In the genomic region with DNA sequence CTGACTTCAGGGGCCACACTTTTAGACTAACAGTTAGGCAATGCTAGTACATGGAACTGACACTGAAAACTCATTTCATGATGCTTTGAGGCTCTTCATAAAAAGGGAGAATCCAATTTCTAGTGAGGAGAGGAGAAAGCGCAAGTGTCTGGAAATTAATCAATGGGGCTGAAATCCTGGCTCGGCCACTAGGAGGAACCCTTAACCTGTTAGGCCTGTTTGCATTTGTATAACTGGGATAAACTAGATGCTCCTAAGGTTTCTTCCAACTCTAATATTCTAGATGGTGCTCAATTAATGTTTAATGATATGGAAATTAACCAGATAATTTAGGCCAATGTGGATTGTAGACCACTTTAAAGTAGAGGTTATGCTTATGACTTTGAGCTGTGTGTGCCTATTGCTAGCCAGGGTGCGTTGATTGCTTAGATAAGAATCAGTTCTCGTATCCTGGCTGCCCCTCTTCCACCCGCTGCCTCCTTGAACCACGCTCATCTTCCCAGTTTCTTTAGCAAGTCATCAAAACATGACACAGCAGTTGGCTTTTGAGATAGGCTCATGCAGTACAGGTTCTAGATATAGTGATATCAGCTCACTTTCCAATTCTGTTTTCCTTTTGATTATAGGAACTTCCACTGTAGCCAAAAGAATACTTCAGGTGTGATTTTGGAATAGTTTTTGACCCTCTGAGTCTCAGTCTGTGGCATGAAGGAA, we compare ENCODE assay signal across 8 cellular contexts. TPM values are rescaled to one million over a fixed set of nuclear protein-coding genes. Genes with fewer than 3 reads are reported as not detected.
A peak's percentile ranks its signal among the peaks of the same experiment; 100 is the strongest.
DNase-seq lines count a peak whose midpoint lies in the region; ATAC-seq, FAIRE-seq and TF ChIP-seq lines count a peak whose summit lies in the region.

No MANE protein-coding gene starts in this region.

- H3K4me2 ChIP-seq in trophoblast cell (ENCODE audit: low read length) (no peak overlapping the region), neuronal stem cell (ENCODE audit: insufficient read depth, low read length, poor library complexity, severe bottlenecking) (no peak overlapping the region)

- H2BK12ac ChIP-seq in trophoblast cell (ENCODE audit: low read length) (no peak overlapping the region), neuronal stem cell (ENCODE audit: low read length) (no peak overlapping the region)

- H2BK5ac ChIP-seq in trophoblast cell (ENCODE audit: low read depth, low read length, poor library complexity) (no peak overlapping the region), neuronal stem cell (ENCODE audit: low read length) (no peak overlapping the region)

- WGBS in trophoblast cell (ENCODE audit: extremely low coverage, insufficient coverage, insufficient read length), result no CpG with 5 or more reads among the region's 6 CpGs
- no CpG with 5 or more reads among the region's 6 CpGs for WGBS in neuronal stem cell (ENCODE audit: extremely low coverage in 2 of 2, insufficient read length in 2 of 2, insufficient replicate concordance in 1 of 2), 2 donors

- no peak overlapping the region for H3K27ac ChIP-seq in trophoblast cell (ENCODE audit: low read depth, low read length)
- no peak overlapping the region for H3K27ac ChIP-seq in neuronal stem cell (replicated peaks; ENCODE audit: low read length)

- H3K9ac ChIP-seq in trophoblast cell (ENCODE audit: low read length) (no peak overlapping the region), neuronal stem cell (ENCODE audit: low read depth, low read length, poor library complexity) (no peak overlapping the region)

- H3K36me3 ChIP-seq in bronchial epithelial cell (ENCODE audit: control insufficient read depth, insufficient read depth, low read length) (no peaks in the 10 kb centered on the region), trophoblast cell (ENCODE audit: control insufficient read depth in 1 of 2, insufficient read depth in 2 of 2, low read length in 2 of 2) (no peaks in the 10 kb centered on the region), neuronal stem cell (replicated peaks in 1 of 2; ENCODE audit: control insufficient read depth in 2 of 2, insufficient read depth in 2 of 2, low read length in 2 of 2) (no peaks in the 10 kb centered on the region)

- DNase-seq in NCI-H510A treated with DMSO at 0.1 percent for 48 hours (lab: John Stamatoyannopoulos, UW) (peak; percentile 2), NCI-H510A (lab: John Stamatoyannopoulos, UW) (no peak), LNCaP clone FGC (ENCODE audit: low read depth) (no peak), bronchial epithelial cell (ENCODE audit: low read depth) (peak; percentile 24), trophoblast cell (peak; percentile 16 to 62), neuronal stem cell (ENCODE audit: low spot score) (no peak)

- no peak overlapping the region for H4K12ac ChIP-seq in trophoblast cell (ENCODE audit: low read depth, low read length)

- H3K14ac ChIP-seq in trophoblast cell (ENCODE audit: low read length) (no peak overlapping the region), neuronal stem cell (ENCODE audit: low read length) (no peak overlapping the region)

- H3K4me1 ChIP-seq in trophoblast cell (ENCODE audit: control insufficient read depth in 1 of 2, insufficient read depth in 2 of 2, low read length in 2 of 2) (peaks cover 2 to 3% of the 10 kb centered on the region in 2 experiments), neuronal stem cell (ENCODE audit: control insufficient read depth in 2 of 2, insufficient read depth in 1 of 2, low read depth in 1 of 2, low read length in 2 of 2) (no peaks in the 10 kb centered on the region)

- H3K27me3 ChIP-seq in bronchial epithelial cell (ENCODE audit: control insufficient read depth, insufficient read depth, low read length) (no peaks in the 10 kb centered on the region), trophoblast cell (ENCODE audit: insufficient read depth, low read length) (no peaks in the 10 kb centered on the region), neuronal stem cell (ENCODE audit: control insufficient read depth in 3 of 3, insufficient read depth in 3 of 3, low read depth in 1 of 3, low read length in 3 of 3) (peaks cover 0 to 22% (median 0%) of the 10 kb centered on the region in 3 experiments)

- TF ChIP-seq CTCF in LNCaP clone FGC (IDR thresholded peaks at IDR 0.05; ENCODE audit: control insufficient read depth, extremely low read depth, insufficient read depth) (peak; percentile 84), bronchial epithelial cell (IDR thresholded peaks at IDR 0.05; ENCODE audit: insufficient read depth, low read length, severe bottlenecking) (peak; percentile 60)

- no peak for FAIRE-seq in bronchial epithelial cell (lab: Jason Lieb, UNC)

- H2BK120ac ChIP-seq in trophoblast cell (ENCODE audit: insufficient read depth, low read length, poor library complexity) (no peak overlapping the region), neuronal stem cell (ENCODE audit: low read depth, low read length) (no peak overlapping the region)

- H3K4ac ChIP-seq in trophoblast cell (ENCODE audit: low read depth, low read length) (no peak overlapping the region), neuronal stem cell (ENCODE audit: low read length) (no peak overlapping the region)

- H3K23ac ChIP-seq in trophoblast cell (ENCODE audit: low read length), result no peak overlapping the region
- no peak overlapping the region for H3K23ac ChIP-seq in neuronal stem cell (ENCODE audit: low read depth, low read length, poor library complexity)

- H2AFZ ChIP-seq in trophoblast cell (ENCODE audit: insufficient read depth, low read length, poor library complexity), result no peak overlapping the region
- H2AFZ ChIP-seq in neuronal stem cell (ENCODE audit: low read length), result no peak overlapping the region

- ATAC-seq in GM21515 (IDR thresholded peaks at IDR 0.05; ENCODE audit: unreplicated experiment) (no peak), HG03045 (IDR thresholded peaks at IDR 0.05; ENCODE audit: unreplicated experiment) (no peak)

- H3K18ac ChIP-seq in trophoblast cell (ENCODE audit: low read length) (no peak overlapping the region), neuronal stem cell (ENCODE audit: low read length) (no peak overlapping the region)

- H3K79me2 ChIP-seq in trophoblast cell (ENCODE audit: control insufficient read depth, insufficient read depth, low read length, poor library complexity), result no peaks in the 10 kb centered on the region

- H2BK15ac ChIP-seq in neuronal stem cell (ENCODE audit: low read length), result no peak overlapping the region

- H3K4me3 ChIP-seq in LNCaP clone FGC (ENCODE audit: low read depth, low read length) (no peak overlapping the region), bronchial epithelial cell (ENCODE audit: low read depth, low read length) (no peak overlapping the region), trophoblast cell (ENCODE audit: low read depth, low read length) (no peak overlapping the region), neuronal stem cell (ENCODE audit: low read length in 2 of 2) (no peak overlapping the region)

- H3K9me3 ChIP-seq in trophoblast cell (ENCODE audit: insufficient read depth, low read depth, low read length) (no peaks in the 10 kb centered on the region), neuronal stem cell (replicated peaks in 1 of 2; ENCODE audit: control insufficient read depth in 2 of 2, insufficient read depth in 1 of 2, low read depth in 1 of 2, low read length in 2 of 2) (no peaks in the 10 kb centered on the region)

- H4K91ac ChIP-seq in trophoblast cell (ENCODE audit: low read depth, low read length), result no peak overlapping the region
- no peak overlapping the region for H4K91ac ChIP-seq in neuronal stem cell (ENCODE audit: low read depth, low read length, poor library complexity)

- H2AK5ac ChIP-seq in trophoblast cell (ENCODE audit: low read length) (no peak overlapping the region), neuronal stem cell (ENCODE audit: low read depth, low read length) (no peak overlapping the region)

- peaks cover 2% of the 10 kb centered on the region for H3K79me1 ChIP-seq in trophoblast cell (ENCODE audit: low read length)
- no peaks in the 10 kb centered on the region for H3K79me1 ChIP-seq in neuronal stem cell (ENCODE audit: low read depth, low read length)

- H4K8ac ChIP-seq in trophoblast cell (ENCODE audit: low read depth, low read length) (no peak overlapping the region), neuronal stem cell (ENCODE audit: low read depth, low read length) (no peak overlapping the region)

RNA-seq across cellular contexts. Expression of a gene that starts 16.8 kb away (rescaled TPM):
- total RNA-seq in bronchial epithelial cell, result 28.9 and 51.9 TPM in 2 replicates
- 20.4 and 20.7 TPM in 2 replicates for polyA plus RNA-seq in trophoblast cell (2013)
- 36.4 TPM for polyA plus RNA-seq in neuronal stem cell (2013, experiment 1 of 2)
- polyA plus RNA-seq in neuronal stem cell (2013, experiment 2 of 2), result 37.0 TPM

Comparison
In these comparisons a context has a peak if more than half of its experiments do, and no peak if none do; other contexts are left out.
1. DNase-seq: peak in NCI-H510A treated with DMSO at 0.1 percent for 48 hours (single experiment), bronchial epithelial cell (single experiment) and trophoblast cell (2 of 2); none in NCI-H510A (single experiment), LNCaP clone FGC (single experiment) and neuronal stem cell (single experiment).